Comparison of ENCODE assay signal across 19 cellular contexts in genomic region chr17:27575100-27575911, GRCh38. TPM values are rescaled to one million over a fixed set of nuclear protein-coding genes. Genes with fewer than 3 reads are reported as not detected.
DNase-seq lines count a peak whose midpoint lies in the region; ATAC-seq, FAIRE-seq and TF ChIP-seq lines count a peak whose summit lies in the region.
"Had no signal": no experiment of that assay in that cellular context is flagged by ENCODE, and none has a peak within 500 bp of the region (broad histone marks: within the 10 kb centered on the region; RNA-seq: fewer than 3 reads in every experiment).

No MANE protein-coding gene starts in this region.

- POLR2A ChIA-PET in activated CD4-positive, alpha-beta memory T cell treated with anti-CD3 and anti-CD28 coated beads for 36 hours (lab: Charles Lee) = no interaction called here
- POLR2A ChIA-PET in activated CD4-positive, alpha-beta memory T cell treated with anti-CD3 and anti-CD28 coated beads, Interleukin-2, amount 10 ng/mL, durations not matched to agents 7 days and 5 days (lab: Charles Lee) = interaction anchor here (1.0 to 1.3 kb wide), 2 partner anchors 14 to 119 kb away, joined by 3 read pairs; partner anchors contain the start of gene KSR1
- POLR2A ChIA-PET in K562 (lab: Yijun Ruan, JAX) = interaction anchor here (0.7 to 2.2 kb wide), 13 partner anchors 9 to 742 kb away, joined by 3 to 6 read pairs (median 4); partner anchors contain the start of gene WSB1

- 0 out of 2 replicates have a peak, but pooled peaks cover 4% of the 10 kb centered on the region for H3F3A ChIP-seq in Loucy (ENCODE audit: low read depth)

- WGBS in K562 (ENCODE audit: insufficient coverage, low coverage, missing lambda C conversion rate) = 17% methylated on average over 3 of the region's 3 CpGs

- peaks cover 7% of the 10 kb centered on the region for H3K36me3 Mint-ChIP-seq in activated CD4-positive, alpha-beta memory T cell treated with anti-CD3 and anti-CD28 coated beads for 36 hours
- H3K36me3 Mint-ChIP-seq in activated CD4-positive, alpha-beta memory T cell treated with anti-CD3 and anti-CD28 coated beads, Interleukin-2, amount 10 ng/mL, durations not matched to agents 7 days and 5 days (ENCODE audit: low read depth) = no peaks in the 10 kb centered on the region

- H3K27ac ChIP-seq in K562 (ENCODE audit: extremely low read depth, low read depth, low read length) (peak overlapping the region; percentile 92), skeletal muscle tissue (ENCODE audit: low read depth, low read length) (peak overlapping the region; percentile 97), colonic mucosa (no peak overlapping the region)
- H3K27ac ChIP-seq: esophagus muscularis mucosa had no signal

- FAIRE-seq in K562 (lab: Jason Lieb, UNC) = peak; percentile 57
- FAIRE-seq: bronchial epithelial cell, RCC 7860 had no signal

- H3K27me3 Mint-ChIP-seq in activated CD4-positive, alpha-beta memory T cell treated with anti-CD3 and anti-CD28 coated beads for 36 hours = no peaks in the 10 kb centered on the region
- H3K27me3 Mint-ChIP-seq in activated CD4-positive, alpha-beta memory T cell treated with anti-CD3 and anti-CD28 coated beads, Interleukin-2, amount 10 ng/mL, durations not matched to agents 7 days and 5 days = no peaks in the 10 kb centered on the region
- H3K27me3 Mint-ChIP-seq: CD4-positive, alpha-beta memory T cell; naive thymus-derived CD8-positive, alpha-beta T cell had no signal

- in situ Hi-C loops in K562 (cut with MboI) = no loop called here

- TF ChIP-seq CTCF in Loucy (conservative IDR thresholded peaks at IDR 0.05; ENCODE audit: low read length) = no peak
- no peak for TF ChIP-seq CTCF in K562 (IDR thresholded peaks at IDR 0.05 in 2 of 3, conservative IDR thresholded peaks at IDR 0.05 in 1 of 3; ENCODE audit: insufficient read depth in 2 of 3, low read depth in 1 of 3, low read length in 3 of 3)
- TF ChIP-seq CTCF in colonic mucosa (IDR thresholded peaks at IDR 0.05) = no peak

- peak; percentile 3 for ATAC-seq in K562
- no peak for ATAC-seq in HG02642 (IDR thresholded peaks at IDR 0.05; ENCODE audit: poor library complexity, unreplicated experiment)
- ATAC-seq: naive thymus-derived CD8-positive, alpha-beta T cell had no signal

- H3K9me3 Mint-ChIP-seq in activated CD4-positive, alpha-beta memory T cell treated with anti-CD3 and anti-CD28 coated beads for 36 hours = no peaks in the 10 kb centered on the region
- H3K9me3 Mint-ChIP-seq in activated CD4-positive, alpha-beta memory T cell treated with anti-CD3 and anti-CD28 coated beads, Interleukin-2, amount 10 ng/mL, durations not matched to agents 7 days and 5 days = no peaks in the 10 kb centered on the region
- H3K9me3 Mint-ChIP-seq: CD4-positive, alpha-beta memory T cell; naive thymus-derived CD8-positive, alpha-beta T cell had no signal

- H3K27me3 ChIP-seq in Loucy (ENCODE audit: insufficient read depth, low read length, poor library complexity, severe bottlenecking) (no peaks in the 10 kb centered on the region), K562 (ENCODE audit: control insufficient read depth in 2 of 2, insufficient read depth in 2 of 2, low read length in 2 of 2) (no peaks in the 10 kb centered on the region), skeletal muscle tissue (ENCODE audit: control insufficient read depth in 3 of 3, insufficient read depth in 3 of 3, low read length in 3 of 3) (no peaks in the 10 kb centered on the region), colonic mucosa (no peaks in the 10 kb centered on the region)
- H3K27me3 ChIP-seq: esophagus muscularis mucosa had no signal

- no peak overlapping the region for H2AFZ ChIP-seq in Loucy (ENCODE audit: low read length)
- H2AFZ ChIP-seq in K562 (ENCODE audit: low read depth, low read length) = 0 out of 2 replicates have a peak overlapping the region, but pooled peaks have one; percentile 2

- H3K79me2 ChIP-seq in Loucy (ENCODE audit: insufficient read depth, low read length) (peaks cover 21% of the 10 kb centered on the region; the same call in 1 of the 2 replicates), K562 (ENCODE audit: control insufficient read depth, insufficient read depth, low read length) (peaks cover 93% of the 10 kb centered on the region)

- peak overlapping the region; percentile 10 for H3K4me2 ChIP-seq in Loucy (ENCODE audit: low read depth, low read length, poor library complexity, severe bottlenecking)
- H3K4me2 ChIP-seq in K562 (ENCODE audit: insufficient read depth, low read length) = peak overlapping the region; percentile 78

- peak overlapping the region; percentile 7 for H3K9ac ChIP-seq in Loucy (ENCODE audit: low read depth, low read length, poor library complexity, severe bottlenecking)
- peak overlapping the region; percentile 80 to 82; a peak in 3 of 4 replicates for H3K9ac ChIP-seq in K562 (ENCODE audit: insufficient read depth in 1 of 2, low read depth in 2 of 2, low read length in 2 of 2)
- H3K9ac ChIP-seq in skeletal muscle tissue (ENCODE audit: low read depth in 1 of 3, low read length in 3 of 3) = no peak overlapping the region
- no peak overlapping the region for H3K9ac ChIP-seq in colonic mucosa (ENCODE audit: low read depth in 2 of 2, low read length in 2 of 2)

- H4K20me1 ChIP-seq in Loucy (ENCODE audit: insufficient read depth, low read length, poor library complexity, severe bottlenecking) = no peaks in the 10 kb centered on the region
- no peaks in the 10 kb centered on the region for H4K20me1 ChIP-seq in K562 (replicated peaks; ENCODE audit: control insufficient read depth, insufficient read depth, low read length)

- H3K9me2 ChIP-seq in Loucy (replicated peaks; ENCODE audit: low read depth, low read length) = no peaks in the 10 kb centered on the region

- H3K4me3 Mint-ChIP-seq in activated CD4-positive, alpha-beta memory T cell treated with anti-CD3 and anti-CD28 coated beads for 36 hours = no peak overlapping the region
- no peak overlapping the region for H3K4me3 Mint-ChIP-seq in activated CD4-positive, alpha-beta memory T cell treated with anti-CD3 and anti-CD28 coated beads, Interleukin-2, amount 10 ng/mL, durations not matched to agents 7 days and 5 days
- H3K4me3 Mint-ChIP-seq: CD4-positive, alpha-beta memory T cell; naive thymus-derived CD8-positive, alpha-beta T cell had no signal

- peak; percentile 63 for TF ChIP-seq POLR2A in K562 (conservative IDR thresholded peaks at IDR 0.05)

- peak overlapping the region; percentile 10 for H3K27ac Mint-ChIP-seq in activated CD4-positive, alpha-beta memory T cell treated with anti-CD3 and anti-CD28 coated beads for 36 hours
- no peak overlapping the region for H3K27ac Mint-ChIP-seq in activated CD4-positive, alpha-beta memory T cell treated with anti-CD3 and anti-CD28 coated beads, Interleukin-2, amount 10 ng/mL, durations not matched to agents 7 days and 5 days

- 0 out of 4 replicates have a peak, but pooled peaks of 1 of the 2 experiments have one; percentile 6 for TF ChIP-seq RAD21 in K562 (CRISPR knock-in tag; conservative IDR thresholded peaks at IDR 0.05 in 1 of 2, IDR thresholded peaks at IDR 0.05 in 1 of 2)

- H3K4me3 ChIP-seq in Loucy (ENCODE audit: low read length, poor library complexity, severe bottlenecking) (no peak overlapping the region), K562 (peak overlapping the region; percentile 28), skeletal muscle tissue (ENCODE audit: low read length in 3 of 3) (no peak overlapping the region), colonic mucosa (no peak overlapping the region)
- H3K4me3 ChIP-seq: esophagus muscularis mucosa had no signal

- no TSS peak for BruUV-seq in K562 (replicated peaks; lab: Mats Ljungman, UMichigan)

- CTCF ChIA-PET in activated CD4-positive, alpha-beta memory T cell treated with anti-CD3 and anti-CD28 coated beads for 36 hours (lab: Charles Lee) = interaction anchor here (1.4 to 4.3 kb wide), 2 partner anchors 24 to 25 kb away, joined by 6 to 29 read pairs; no protein-coding TSS in a partner anchor
- CTCF ChIA-PET in activated CD4-positive, alpha-beta memory T cell treated with anti-CD3 and anti-CD28 coated beads, Interleukin-2, amount 10 ng/mL, durations not matched to agents 7 days and 5 days (lab: Charles Lee) = no interaction called here
- CTCF ChIA-PET in K562 (lab: Yijun Ruan, JAX; ENCODE audit: low intra/inter-chr PET ratio) = interaction anchor here (0.9 kb wide), 1 partner anchor 222 kb away, joined by 3 read pairs; no protein-coding TSS in a partner anchor

- H3K36me3 ChIP-seq in Loucy (ENCODE audit: insufficient read depth, low read length) (no peaks in the 10 kb centered on the region), K562 (ENCODE audit: control insufficient read depth, insufficient read depth, low read length) (peaks cover 26% of the 10 kb centered on the region; the same call in 2 of the 3 replicates), skeletal muscle tissue (ENCODE audit: control insufficient read depth in 3 of 3, insufficient read depth in 3 of 3, low read length in 3 of 3) (peaks cover 0 to 2% (median 2%) of the 10 kb centered on the region in 3 donors), colonic mucosa (no peaks in the 10 kb centered on the region)

- TF ChIP-seq EP300 in K562 (IDR thresholded peaks at IDR 0.05; ENCODE audit: low read length) = peak; percentile 68

- H3K4me1 Mint-ChIP-seq in activated CD4-positive, alpha-beta memory T cell treated with anti-CD3 and anti-CD28 coated beads for 36 hours (ENCODE audit: low read depth) = peaks cover 82% of the 10 kb centered on the region
- H3K4me1 Mint-ChIP-seq in activated CD4-positive, alpha-beta memory T cell treated with anti-CD3 and anti-CD28 coated beads, Interleukin-2, amount 10 ng/mL, durations not matched to agents 7 days and 5 days = peaks cover 77% of the 10 kb centered on the region

- H3K9me3 ChIP-seq in Loucy (ENCODE audit: insufficient read depth, low read depth, low read length) = no peaks in the 10 kb centered on the region
- no peaks in the 10 kb centered on the region for H3K9me3 ChIP-seq in K562 (replicated peaks; ENCODE audit: control insufficient read depth, insufficient read depth, low read depth, low read length)
- no peaks in the 10 kb centered on the region for H3K9me3 ChIP-seq in skeletal muscle tissue (ENCODE audit: control insufficient read depth in 3 of 3, low read length in 3 of 3)
- H3K9me3 ChIP-seq in colonic mucosa = no peaks in the 10 kb centered on the region
- H3K9me3 ChIP-seq: esophagus muscularis mucosa had no signal

- H3K4me1 ChIP-seq in Loucy (ENCODE audit: insufficient read depth, low read length, poor library complexity, severe bottlenecking) = peaks cover 83% of the 10 kb centered on the region
- peaks cover 67 to 98% of the 10 kb centered on the region in 2 experiments for H3K4me1 ChIP-seq in K562 (replicated peaks in 1 of 2; ENCODE audit: control insufficient read depth in 2 of 2, insufficient read depth in 2 of 2, low read length in 2 of 2)
- H3K4me1 ChIP-seq in skeletal muscle tissue (ENCODE audit: control insufficient read depth in 3 of 3, insufficient read depth in 3 of 3, low read length in 3 of 3) = peaks cover 72% of the 10 kb centered on the region in 3 donors
- H3K4me1 ChIP-seq in colonic mucosa = no peaks in the 10 kb centered on the region

- intact Hi-C loops in activated CD4-positive, alpha-beta memory T cell treated with anti-CD3 and anti-CD28 coated beads for 36 hours (cut with micrococcal nuclease) = loop anchor here (5.0 kb wide), 1 partner anchor 53 kb away; no protein-coding TSS in a partner anchor
- intact Hi-C loops in K562 (cut with micrococcal nuclease) = loop anchor here (2.0 to 10.0 kb wide), 5 partner anchors 47 to 491 kb away; partner anchors contain the start of gene KSR1
- intact Hi-C loops in colonic mucosa (cut with DNase I) = no loop called here

- H3K9me1 ChIP-seq in K562 (ENCODE audit: control insufficient read depth, insufficient read depth, low read length) = peaks cover 4% of the 10 kb centered on the region

- DNase-seq in activated CD4-positive, alpha-beta memory T cell treated with anti-CD3 and anti-CD28 coated beads for 36 hours = no peak
- no peak for DNase-seq in activated CD4-positive, alpha-beta memory T cell treated with anti-CD3 and anti-CD28 coated beads, Interleukin-2, amount 10 ng/mL, durations not matched to agents 7 days and 5 days
- DNase-seq in K562 (ENCODE audit: extremely low read depth in 1 of 4, low spot score in 3 of 4) = peak in 1 of 4 experiments; percentile 83
- DNase-seq in NCI-H1930 (lab: John Stamatoyannopoulos, UW) = no peak
- no peak for DNase-seq in colonic mucosa
- DNase-seq: CD4-positive, alpha-beta memory T cell; DMS79 treated with DMSO at 0.1 percent for 48 hours; H7; mammary epithelial cell; naive thymus-derived CD8-positive, alpha-beta T cell; NCI-H1436; stimulated activated CD4-positive, alpha-beta T cell treated with anti-CD3 and anti-CD28 coated beads, Interleukin-12 subunit alpha, Interleukin-12 subunit beta, amount 100 ng/mL, for 4 hours; stimulated activated naive CD4-positive, alpha-beta T cell had no signal

RNA-seq across cellular contexts. Expression of gene LGALS9, which starts 55.7 kb away (rescaled TPM):
- 10 to 100 TPM; 44.3 to 45.4 TPM for total RNA-seq in activated CD4-positive, alpha-beta memory T cell treated with anti-CD3 and anti-CD28 coated beads for 36 hours
- total RNA-seq in activated CD4-positive, alpha-beta memory T cell treated with anti-CD3 and anti-CD28 coated beads, Interleukin-2, amount 10 ng/mL, durations not matched to agents 7 days and 5 days = 100 to 1,000 TPM; 238 to 240 TPM
- total RNA-seq in K562 (2011; cell fraction: chromatin; rRNA removed; ENCODE audit: low replicate concordance) = 22.6 and 54.0 TPM in 2 replicates
- 22.5 and 24.7 TPM in 2 replicates for total RNA-seq in K562 (2011; cell fraction: nucleolus; rRNA removed)
- total RNA-seq in K562 (2011; cell fraction: nucleoplasm; rRNA removed) = 26.1 and 40.6 TPM in 2 replicates
- 2.8 and 3.0 TPM in 2 replicates for total RNA-seq in K562 (2014; rRNA removed)
- 1.7 and 2.0 TPM in 2 replicates for total RNA-seq in K562 (2014; rRNA removed; fragmentation: Illumina TruSeq; extraction: Trizol)
- 3.7 and 4.8 TPM in 2 replicates for total RNA-seq in K562 (2015; rRNA removed; fragmentation: Illumina TruSeq; extraction: Trizol)
- 4.6 and 5.0 TPM in 2 replicates for total RNA-seq in K562 (2021)
- polyA plus RNA-seq in K562 (2011; rRNA removed) = 1.5 and 7.3 TPM in 2 replicates
- polyA plus RNA-seq in K562 (2011; cell fraction: cytosol; rRNA removed) = 3.5 and 4.4 TPM in 2 replicates
- 11.1 and 15.7 TPM in 2 replicates for polyA plus RNA-seq in K562 (2011; cell fraction: nucleus; rRNA removed)
- polyA plus RNA-seq in K562 (2012) = 9.1 and 14.2 TPM in 2 replicates
- polyA plus RNA-seq in K562 (2014; fragmentation: Illumina TruSeq; extraction: Trizol) = 3.8 and 5.8 TPM in 2 replicates
- under 1 TPM; 0.45 to 0.77 TPM for polyA plus RNA-seq in K562 (2014; fragmentation: Nextera tagmentation; extraction: Ambion mirVana)
- polyA plus RNA-seq in K562 (2014; rRNA removed) = 5.6 and 6.9 TPM in 2 replicates
- 3.0 and 4.4 TPM in 2 replicates for polyA minus RNA-seq in K562 (2011; rRNA and poly(A)+ RNA removed)
- 1.9 and 2.5 TPM in 2 replicates for polyA minus RNA-seq in K562 (2011; cell fraction: cytosol; rRNA and poly(A)+ RNA removed)
- polyA minus RNA-seq in K562 (2011; cell fraction: nucleus; rRNA and poly(A)+ RNA removed) = 3.1 and 7.2 TPM in 2 replicates
- 3.1 TPM for total RNA-seq in skeletal muscle tissue
- 100 to 1,000 TPM; 370 to 444 TPM for total RNA-seq in colonic mucosa

Comparison
In these comparisons a context has a peak if more than half of its experiments do, and no peak if none do; other contexts are left out.
1. H3K9ac ChIP-seq: peak in Loucy (single experiment) and K562 (2 of 2); none in skeletal muscle tissue (0 of 3) and colonic mucosa (0 of 2).